14 cellular contexts compared by ENCODE assay signal in genomic region chr17:50693041-50693682, GRCh38. TPM values are rescaled to one million over a fixed set of nuclear protein-coding genes. Genes with fewer than 3 reads are reported as not detected.
DNase-seq lines count a peak whose midpoint lies in the region; ATAC-seq and TF ChIP-seq lines count a peak whose summit lies in the region.
"Had no signal": no experiment of that assay in that cellular context is flagged by ENCODE, and none has a peak within 500 bp of the region (broad histone marks: within the 10 kb centered on the region; RNA-seq: fewer than 3 reads in every experiment).

No MANE protein-coding gene starts in this region.

- H3K9me3 Mint-ChIP-seq in Caco-2 (ENCODE audit: unreplicated experiment) (no peaks in the 10 kb centered on the region), osteocyte (ENCODE audit: unreplicated experiment) (no peaks in the 10 kb centered on the region)
- H3K9me3 Mint-ChIP-seq in activated CD4-positive, alpha-beta T cell treated with anti-CD3 and anti-CD28 coated beads for 36 hours (ENCODE audit: low read depth): no peaks in the 10 kb centered on the region
- H3K9me3 Mint-ChIP-seq in stimulated activated naive CD8-positive, alpha-beta T cell treated with anti-CD3 and anti-CD28 coated beads, Interleukin-15, amount 100 ng/mL, for 72 hours: no peaks in the 10 kb centered on the region

- TF ChIP-seq CTCF in Caco-2 (IDR thresholded peaks at IDR 0.05; ENCODE audit: insufficient read depth in 1 of 2, low read depth in 1 of 2, low read length in 1 of 2, severe bottlenecking in 1 of 2, unreplicated experiment in 1 of 2): no peak
- TF ChIP-seq CTCF in RWPE2 (IDR thresholded peaks at IDR 0.05; ENCODE audit: poor library complexity, severe bottlenecking): no peak
- no peak for TF ChIP-seq CTCF in osteocyte (IDR thresholded peaks at IDR 0.05)
- no peak for TF ChIP-seq CTCF in psoas muscle (IDR thresholded peaks at IDR 0.05)

- peaks cover 69% of the 10 kb centered on the region for H3K36me3 Mint-ChIP-seq in Caco-2 (ENCODE audit: insufficient read depth, unreplicated experiment)
- H3K36me3 Mint-ChIP-seq in osteocyte (ENCODE audit: unreplicated experiment): peaks cover 26% of the 10 kb centered on the region
- H3K36me3 Mint-ChIP-seq in activated CD4-positive, alpha-beta T cell treated with anti-CD3 and anti-CD28 coated beads for 36 hours (ENCODE audit: low read depth): peaks cover 24% of the 10 kb centered on the region

- H3K4me3 Mint-ChIP-seq in Caco-2 (ENCODE audit: unreplicated experiment) (peak overlapping the region; percentile 63), osteocyte (ENCODE audit: unreplicated experiment) (no peak overlapping the region)
- H3K4me3 Mint-ChIP-seq in activated CD4-positive, alpha-beta T cell treated with anti-CD3 and anti-CD28 coated beads for 36 hours: no peak overlapping the region
- H3K4me3 Mint-ChIP-seq in stimulated activated naive CD8-positive, alpha-beta T cell treated with anti-CD3 and anti-CD28 coated beads, Interleukin-15, amount 100 ng/mL, for 72 hours: no peak overlapping the region
- H3K4me3 Mint-ChIP-seq: B cell had no signal

- no peak overlapping the region for H3K4me3 ChIP-seq in Caco-2 (ENCODE audit: low read depth, low read length)
- no peak overlapping the region for H3K4me3 ChIP-seq in RWPE2 (ENCODE audit: severe bottlenecking)
- no peak overlapping the region for H3K4me3 ChIP-seq in psoas muscle
- H3K4me3 ChIP-seq: SK-N-MC, suprapubic skin had no signal

- CTCF ChIA-PET in Caco-2 (lab: Charles Lee): interaction anchor here (0.7 to 8.5 kb wide), 26 partner anchors 9 to 517 kb away, joined by 3 to 132 read pairs (median 5); partner anchors contain the start of genes ANKRD40, CACNA1G, EPN3 and LUC7L3
- CTCF ChIA-PET in activated CD4-positive, alpha-beta T cell treated with anti-CD3 and anti-CD28 coated beads for 36 hours (lab: Charles Lee): interaction anchor here (0.8 to 1.5 kb wide), 3 partner anchors 10 to 62 kb away, joined by 3 to 4 read pairs (median 3); no protein-coding TSS in a partner anchor

- H3K27me3 ChIP-seq in Caco-2 (replicated peaks; ENCODE audit: control insufficient read depth, insufficient read depth, low read length) (no peaks in the 10 kb centered on the region), RWPE2 (ENCODE audit: insufficient read depth, poor library complexity, severe bottlenecking) (no peaks in the 10 kb centered on the region), psoas muscle (ENCODE audit: insufficient read depth in 3 of 3, low read length in 2 of 3) (no peaks in the 10 kb centered on the region)
- H3K27me3 ChIP-seq: suprapubic skin had no signal

- H3K27ac Mint-ChIP-seq in Caco-2 (ENCODE audit: unreplicated experiment) (peak overlapping the region; percentile 88), osteocyte (ENCODE audit: unreplicated experiment) (peak overlapping the region; percentile 67)
- H3K27ac Mint-ChIP-seq in activated CD4-positive, alpha-beta T cell treated with anti-CD3 and anti-CD28 coated beads for 36 hours: no peak overlapping the region
- no peak overlapping the region for H3K27ac Mint-ChIP-seq in stimulated activated naive CD8-positive, alpha-beta T cell treated with anti-CD3 and anti-CD28 coated beads, Interleukin-15, amount 100 ng/mL, for 72 hours
- H3K27ac Mint-ChIP-seq: B cell had no signal

- peaks cover 58% of the 10 kb centered on the region for H3K4me1 Mint-ChIP-seq in Caco-2 (ENCODE audit: low read depth, unreplicated experiment)
- H3K4me1 Mint-ChIP-seq in osteocyte (ENCODE audit: unreplicated experiment): peaks cover 32% of the 10 kb centered on the region
- peaks cover 7% of the 10 kb centered on the region for H3K4me1 Mint-ChIP-seq in activated CD4-positive, alpha-beta T cell treated with anti-CD3 and anti-CD28 coated beads for 36 hours
- peaks cover 11% of the 10 kb centered on the region for H3K4me1 Mint-ChIP-seq in stimulated activated naive CD8-positive, alpha-beta T cell treated with anti-CD3 and anti-CD28 coated beads, Interleukin-15, amount 100 ng/mL, for 72 hours
- H3K4me1 Mint-ChIP-seq: B cell had no signal

- H3K9me3 ChIP-seq in Caco-2: no peaks in the 10 kb centered on the region
- H3K9me3 ChIP-seq in RWPE2 (ENCODE audit: severe bottlenecking): no peaks in the 10 kb centered on the region
- no peaks in the 10 kb centered on the region for H3K9me3 ChIP-seq in psoas muscle
- H3K9me3 ChIP-seq: suprapubic skin had no signal

- TSS peak; percentile 61 for BruUV-seq in Caco-2 (replicated peaks; lab: Mats Ljungman, UMichigan)

- ATAC-seq in RWPE2 (ENCODE audit: low read depth): peak; percentile 42; the same call in 2 of the 3 replicates
- no peak for ATAC-seq in activated CD4-positive, alpha-beta T cell treated with anti-CD3 and anti-CD28 coated beads for 36 hours
- ATAC-seq in stimulated activated naive CD8-positive, alpha-beta T cell treated with anti-CD3 and anti-CD28 coated beads, Interleukin-15, amount 100 ng/mL, for 72 hours: no peak
- ATAC-seq in psoas muscle: no peak

- H3K27me3 Mint-ChIP-seq in Caco-2 (ENCODE audit: insufficient read depth, unreplicated experiment): no peaks in the 10 kb centered on the region
- H3K27me3 Mint-ChIP-seq in osteocyte (ENCODE audit: unreplicated experiment): no peaks in the 10 kb centered on the region
- H3K27me3 Mint-ChIP-seq in activated CD4-positive, alpha-beta T cell treated with anti-CD3 and anti-CD28 coated beads for 36 hours: no peaks in the 10 kb centered on the region
- no peaks in the 10 kb centered on the region for H3K27me3 Mint-ChIP-seq in stimulated activated naive CD8-positive, alpha-beta T cell treated with anti-CD3 and anti-CD28 coated beads, Interleukin-15, amount 100 ng/mL, for 72 hours
- H3K27me3 Mint-ChIP-seq: B cell had no signal

- 87 to 94% (median 88%) methylated on average over 5 of the region's 5 CpGs for WGBS in psoas muscle, 3 donors

- H3K36me3 ChIP-seq in Caco-2 (ENCODE audit: control insufficient read depth, insufficient read depth, low read length): peaks cover 14% of the 10 kb centered on the region
- peaks cover 60% of the 10 kb centered on the region for H3K36me3 ChIP-seq in RWPE2 (ENCODE audit: low read depth)
- peaks cover 14 to 65% of the 10 kb centered on the region in 2 donors for H3K36me3 ChIP-seq in psoas muscle (ENCODE audit: insufficient read depth in 1 of 2, low read depth in 1 of 2)

- DNase-seq in Caco-2 (peak; percentile 86 to 93), RWPE2 (ENCODE audit: low spot score) (no peak), fibroblast of peridontal ligament (ENCODE audit: extremely low read depth) (peak; percentile 42), osteocyte (ENCODE audit: extremely low spot score, unreplicated experiment) (no peak), GM19238 (ENCODE audit: insufficient read length, low spot score) (no peak), psoas muscle (no peak)
- no peak for DNase-seq in activated CD4-positive, alpha-beta T cell treated with anti-CD3 and anti-CD28 coated beads for 36 hours
- no peak for DNase-seq in stimulated activated naive CD8-positive, alpha-beta T cell treated with anti-CD3 and anti-CD28 coated beads, Interleukin-15, amount 100 ng/mL, for 72 hours
- DNase-seq: caudate nucleus, GF-D8, nucleus accumbens had no signal

- peak overlapping the region; percentile 32 for H3K27ac ChIP-seq in RWPE2 (ENCODE audit: poor library complexity, severe bottlenecking)
- H3K27ac ChIP-seq in psoas muscle: no peak overlapping the region
- H3K27ac ChIP-seq: SK-N-MC, suprapubic skin had no signal

- POLR2A ChIA-PET in Caco-2 (lab: Charles Lee): interaction anchor here (0.6 to 2.9 kb wide), 19 partner anchors 9 to 214 kb away, joined by 3 to 21 read pairs (median 5); partner anchors contain the start of genes ABCC3, CACNA1G, LUC7L3 and TOB1
- POLR2A ChIA-PET in activated CD4-positive, alpha-beta T cell treated with anti-CD3 and anti-CD28 coated beads for 36 hours (lab: Charles Lee): interaction anchor here (0.6 kb wide), 2 partner anchors 67 to 123 kb away, joined by 3 read pairs; no protein-coding TSS in a partner anchor

- intact Hi-C loops in Caco-2 (cut with micrococcal nuclease; ENCODE audit: unreplicated experiment): loop anchor here (1.0 to 10.0 kb wide), 4 partner anchors 9 to 328 kb away; partner anchors contain the start of gene CACNA1G
- intact Hi-C loops in activated CD4-positive, alpha-beta T cell treated with anti-CD3 and anti-CD28 coated beads for 36 hours (cut with DNase I, micrococcal nuclease): no loop called here
- intact Hi-C loops in psoas muscle (cut with DNase I): no loop called here

- H3K4me1 ChIP-seq in Caco-2 (peaks cover 72% of the 10 kb centered on the region), RWPE2 (ENCODE audit: insufficient read depth, poor library complexity, severe bottlenecking) (peaks cover 16% of the 10 kb centered on the region), psoas muscle (peaks cover 5% of the 10 kb centered on the region)

RNA-seq across cellular contexts. Expression of gene ANKRD40, which starts 14.6 kb away (rescaled TPM):
- 113 and 114 TPM in 2 replicates for total RNA-seq in Caco-2 (2022)
- total RNA-seq in osteocyte: 38.4 and 41.1 TPM in 2 replicates
- total RNA-seq in activated CD4-positive, alpha-beta T cell treated with anti-CD3 and anti-CD28 coated beads for 36 hours: 10 to 100 TPM; 28.0 to 29.8 TPM
- 100 to 1,000 TPM in 3 of 4 donors, 10 to 100 TPM in 1; 91.8 to 132 (median 112) TPM for total RNA-seq in psoas muscle
- polyA plus RNA-seq in psoas muscle: 100 to 1,000 TPM in 1 of 3 donors, 10 to 100 TPM in 2; 42.6 to 155 (median 46.6) TPM

RNA-seq across cellular contexts. Expression of gene LUC7L3, which starts 26.2 kb away (rescaled TPM):
- total RNA-seq in Caco-2 (2022): 284 and 287 TPM in 2 replicates
- 86.1 and 105 TPM in 2 replicates for total RNA-seq in osteocyte
- 100 to 1,000 TPM; 112 to 120 TPM for total RNA-seq in activated CD4-positive, alpha-beta T cell treated with anti-CD3 and anti-CD28 coated beads for 36 hours
- 10 to 100 TPM; 25.4 to 55.9 (median 49.9) TPM for total RNA-seq in psoas muscle
- 100 to 1,000 TPM in 1 of 3 donors, 10 to 100 TPM in 2; 33.4 to 108 (median 49.2) TPM for polyA plus RNA-seq in psoas muscle

RNA-seq across cellular contexts. Expression of gene ABCC3, which starts 58.5 kb away (rescaled TPM):
- total RNA-seq in Caco-2 (2022): 39.3 and 45.6 TPM in 2 replicates
- 0.37 and 0.73 TPM in 2 replicates for total RNA-seq in osteocyte
- total RNA-seq in activated CD4-positive, alpha-beta T cell treated with anti-CD3 and anti-CD28 coated beads for 36 hours: not detected
- total RNA-seq in psoas muscle: 1 to 10 TPM in 2 of 4 donors, under 1 TPM in 2; 0.36 to 1.6 (median 0.94) TPM
- polyA plus RNA-seq in psoas muscle: 1 to 10 TPM in 1 of 3 donors, under 1 TPM in 2; 0.39 to 1.2 (median 0.45) TPM

Comparison
In these comparisons a context has a peak if more than half of its experiments do, and no peak if none do; other contexts are left out.
1. DNase-seq: peak in Caco-2 (2 of 2) and fibroblast of peridontal ligament (single experiment); none in RWPE2 (single experiment), osteocyte (single experiment), GM19238 (single experiment), activated CD4-positive, alpha-beta T cell treated with anti-CD3 and anti-CD28 coated beads for 36 hours (single experiment), stimulated activated naive CD8-positive, alpha-beta T cell treated with anti-CD3 and anti-CD28 coated beads, Interleukin-15, amount 100 ng/mL, for 72 hours (0 of 2) and psoas muscle (0 of 2).
2. H3K27ac Mint-ChIP-seq: peak in Caco-2 (single experiment) and osteocyte (single experiment); none in activated CD4-positive, alpha-beta T cell treated with anti-CD3 and anti-CD28 coated beads for 36 hours (single experiment) and stimulated activated naive CD8-positive, alpha-beta T cell treated with anti-CD3 and anti-CD28 coated beads, Interleukin-15, amount 100 ng/mL, for 72 hours (0 of 2).
3. RNA of gene ABCC3, which starts 58.5 kb away (total RNA-seq): 39.3 to 45.6 TPM in Caco-2; 0.36 to 1.6 TPM in psoas muscle, 0.37 to 0.73 TPM in osteocyte and not detected in activated CD4-positive, alpha-beta T cell treated with anti-CD3 and anti-CD28 coated beads for 36 hours; every median in the first group is over 10 times any median in the second.